ENCODE assay signal across 8 cellular contexts in the genomic region with DNA sequence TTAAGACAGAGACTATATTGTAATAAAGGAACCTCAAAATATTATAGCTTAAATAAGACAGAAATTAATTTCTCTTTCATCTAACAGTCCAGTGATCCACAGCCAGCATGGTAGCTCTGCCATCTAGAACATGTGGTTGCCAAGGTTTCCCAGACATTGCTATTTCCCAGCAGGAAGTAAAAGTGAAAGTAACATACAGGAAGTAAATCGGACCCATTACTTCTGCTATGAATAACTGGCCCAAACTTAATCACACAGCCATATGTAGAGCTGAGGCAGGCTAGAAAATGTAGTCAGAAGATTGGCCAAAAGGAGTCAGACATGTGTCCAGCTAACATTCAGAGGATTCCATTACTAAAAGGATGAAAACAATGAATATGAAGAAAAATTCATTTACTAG.
DNase-seq lines count a peak whose midpoint lies in the region; ATAC-seq and TF ChIP-seq lines count a peak whose summit lies in the region.

No MANE protein-coding gene starts in this region.

- no peaks in the 10 kb centered on the region for H3K9me2 ChIP-seq in GM23248 (ENCODE audit: insufficient read depth)

- H3K4me3 ChIP-seq in GM23248 = peak overlapping the region; percentile 64
- no peak overlapping the region for H3K4me3 ChIP-seq in fibroblast of mammary gland (ENCODE audit: control insufficient read depth, low read depth, low read length)

- peak; percentile 77 for DNase-seq in COR-L47 (lab: John Stamatoyannopoulos, UW)
- DNase-seq in GM23248 = peak; percentile 39
- peak; percentile 83 for DNase-seq in NCI-H2227 treated with DMSO at 0.1 percent for 48 hours (lab: John Stamatoyannopoulos, UW)
- peak; percentile 32 for DNase-seq in fibroblast of mammary gland (ENCODE audit: low read depth)
- DNase-seq in cerebellum (ENCODE audit: low spot score) = no peak
- no peak for DNase-seq in 8988T
- DNase-seq in stimulated activated CD4-positive, alpha-beta T cell treated with anti-CD3 and anti-CD28 coated beads, Interleukin-4, amount 100 ng/mL, for 24 hours = no peak

- H3K27me3 ChIP-seq in GM23248 (replicated peaks; ENCODE audit: insufficient read depth) = peaks cover 14% of the 10 kb centered on the region

- H2AFZ ChIP-seq in GM23248 = peak overlapping the region; percentile 85

- H3K9me3 ChIP-seq in GM23248 (ENCODE audit: low read depth) = no peaks in the 10 kb centered on the region

- WGBS in GM23248 (ENCODE audit: low coverage in 1 of 2, low lambda C conversion rate in 2 of 2, missing lambda C conversion rate in 2 of 2), 2 experiments = 0% methylated on average over 1 of the region's 1 CpG

- H3F3A ChIP-seq in GM23248 (ENCODE audit: insufficient read depth) = no peaks in the 10 kb centered on the region

- H4K20me1 ChIP-seq in GM23248 (ENCODE audit: insufficient read depth) = no peaks in the 10 kb centered on the region

- no peak for ATAC-seq in HG03108 (IDR thresholded peaks at IDR 0.05; ENCODE audit: unreplicated experiment)

- in situ Hi-C loops in GM23248 (cut with MboI) = no loop called here

- no peak overlapping the region for H3K27ac ChIP-seq in GM23248

- no peaks in the 10 kb centered on the region for H3K36me3 ChIP-seq in GM23248 (ENCODE audit: low read depth)

- H3K4me1 ChIP-seq in GM23248 (ENCODE audit: insufficient read depth) = 0 out of 2 replicates have a peak, but pooled peaks cover 8% of the 10 kb centered on the region

- H3K9ac ChIP-seq in GM23248 = peak overlapping the region; percentile 17; the same call in 1 of the 2 replicates

- peak overlapping the region; percentile 83 for H3K4me2 ChIP-seq in GM23248 (ENCODE audit: unreplicated experiment)

- no peak for TF ChIP-seq CTCF in fibroblast of mammary gland (conservative IDR thresholded peaks at IDR 0.05; ENCODE audit: control insufficient read depth, insufficient read depth, low read depth, low read length)

- H3K79me2 ChIP-seq in GM23248 (ENCODE audit: insufficient read depth) = no peaks in the 10 kb centered on the region

Comparison
In these comparisons a context has a peak if more than half of its experiments do, and no peak if none do; other contexts are left out.
1. DNase-seq: peak in COR-L47 (single experiment), GM23248 (single experiment), NCI-H2227 treated with DMSO at 0.1 percent for 48 hours (single experiment) and fibroblast of mammary gland (single experiment); none in cerebellum (single experiment), 8988T (single experiment) and stimulated activated CD4-positive, alpha-beta T cell treated with anti-CD3 and anti-CD28 coated beads, Interleukin-4, amount 100 ng/mL, for 24 hours (single experiment).